ENCODE assay signal across 17 cellular contexts in the genomic region with DNA sequence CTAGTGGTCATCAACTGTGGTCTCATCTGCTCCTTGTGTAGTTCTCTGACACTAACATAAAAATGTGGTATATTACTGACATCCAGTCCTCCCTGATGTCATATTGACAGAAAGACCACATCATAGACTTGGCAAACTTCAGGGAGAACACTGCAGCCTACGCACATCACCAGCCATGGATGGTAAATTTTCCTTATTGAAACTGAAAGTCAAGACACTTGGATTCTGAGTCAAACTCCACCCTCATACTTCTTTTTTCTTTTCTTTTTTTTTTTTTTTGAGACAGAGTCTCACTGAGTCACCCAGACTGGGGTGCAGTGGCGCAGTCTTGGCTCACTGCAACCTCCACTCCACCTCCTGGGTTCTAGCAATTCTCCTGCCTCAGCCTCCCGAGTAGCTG. TPM values are rescaled to one million over a fixed set of nuclear protein-coding genes. Genes with fewer than 3 reads are reported as not detected.
DNase-seq lines count a peak whose midpoint lies in the region; ATAC-seq and TF ChIP-seq lines count a peak whose summit lies in the region.
"Had no signal": no experiment of that assay in that cellular context is flagged by ENCODE, and none has a peak within 500 bp of the region (broad histone marks: within the 10 kb centered on the region; RNA-seq: fewer than 3 reads in every experiment).

No MANE protein-coding gene starts in this region.

- no peak overlapping the region for H2BK120ac ChIP-seq in trophoblast cell (ENCODE audit: insufficient read depth, low read length, poor library complexity)

- POLR2A ChIA-PET in WTC11 (lab: Charles Lee) = no interaction called here

- H3K4me3 ChIP-seq in fibroblast of mammary gland (ENCODE audit: control insufficient read depth, low read depth, low read length) (no peak overlapping the region), trophoblast cell (ENCODE audit: low read depth, low read length) (no peak overlapping the region)
- H3K4me3 ChIP-seq: breast epithelium, upper lobe of right lung had no signal

- DNase-seq in activated naive CD4-positive, alpha-beta T cell treated with Interleukin-2 at 50 U/mL for 16 hours = peak; percentile 19
- no peak for DNase-seq in activated naive CD4-positive, alpha-beta T cell (lab: John Stamatoyannopoulos, UW)
- DNase-seq in T-helper 17 cell (no peak), fibroblast of mammary gland (ENCODE audit: low read depth) (peak; percentile 67), NCI-H146 treated with DMSO at 0.1 percent for 48 hours (lab: John Stamatoyannopoulos, UW; ENCODE audit: unreplicated experiment) (no peak), trophoblast cell (no peak), WTC11 (ENCODE audit: low spot score) (no peak)
- DNase-seq: DMS 273 treated with DMSO at 0.1 percent for 48 hours, naive B cell, NCI-H2029, NCI-H524 treated with DMSO at 0.1 percent for 48 hours, upper lobe of right lung had no signal

- H3K79me2 ChIP-seq in trophoblast cell (ENCODE audit: control insufficient read depth, insufficient read depth, low read length, poor library complexity) = no peaks in the 10 kb centered on the region

- H3K18ac ChIP-seq in trophoblast cell (ENCODE audit: low read length) = no peak overlapping the region

- no peak overlapping the region for H3K23ac ChIP-seq in trophoblast cell (ENCODE audit: low read length)

- H3K9ac ChIP-seq in trophoblast cell (ENCODE audit: low read length) = no peak overlapping the region

- H3K27me3 Mint-ChIP-seq in T-helper 17 cell (no peaks in the 10 kb centered on the region), WTC11 (ENCODE audit: low read depth) (no peaks in the 10 kb centered on the region)
- H3K27me3 Mint-ChIP-seq in stimulated activated naive CD8-positive, alpha-beta T cell treated with anti-CD3 and anti-CD28 coated beads, Interleukin-15, Interleukin-2, amounts not matched to agents 100 ng/mL and 50 ng/mL, for 24 hours = no peaks in the 10 kb centered on the region
- H3K27me3 Mint-ChIP-seq: naive B cell, progenitor cell of endocrine pancreas had no signal

- H3K27ac Mint-ChIP-seq in T-helper 17 cell (peak overlapping the region; percentile 24), WTC11 (no peak overlapping the region)
- peak overlapping the region; percentile 8 for H3K27ac Mint-ChIP-seq in stimulated activated naive CD8-positive, alpha-beta T cell treated with anti-CD3 and anti-CD28 coated beads, Interleukin-15, Interleukin-2, amounts not matched to agents 100 ng/mL and 50 ng/mL, for 24 hours
- H3K27ac Mint-ChIP-seq: progenitor cell of endocrine pancreas had no signal

- H3K4me1 Mint-ChIP-seq in T-helper 17 cell (peaks cover 8% of the 10 kb centered on the region), WTC11 (no peaks in the 10 kb centered on the region)
- peaks cover 10% of the 10 kb centered on the region for H3K4me1 Mint-ChIP-seq in stimulated activated naive CD8-positive, alpha-beta T cell treated with anti-CD3 and anti-CD28 coated beads, Interleukin-15, Interleukin-2, amounts not matched to agents 100 ng/mL and 50 ng/mL, for 24 hours (ENCODE audit: low read depth)

- H2AK5ac ChIP-seq in trophoblast cell (ENCODE audit: low read length) = no peak overlapping the region

- no peak overlapping the region for H4K12ac ChIP-seq in trophoblast cell (ENCODE audit: low read depth, low read length)

- H3K79me1 ChIP-seq in trophoblast cell (ENCODE audit: low read length) = no peaks in the 10 kb centered on the region

- H3K4me3 Mint-ChIP-seq in T-helper 17 cell (no peak overlapping the region), WTC11 (no peak overlapping the region)
- no peak overlapping the region for H3K4me3 Mint-ChIP-seq in stimulated activated naive CD8-positive, alpha-beta T cell treated with anti-CD3 and anti-CD28 coated beads, Interleukin-15, Interleukin-2, amounts not matched to agents 100 ng/mL and 50 ng/mL, for 24 hours
- H3K4me3 Mint-ChIP-seq: naive B cell had no signal

- H2BK5ac ChIP-seq in trophoblast cell (ENCODE audit: low read depth, low read length, poor library complexity) = no peak overlapping the region

- H3K36me3 ChIP-seq in trophoblast cell (ENCODE audit: control insufficient read depth in 1 of 2, insufficient read depth in 2 of 2, low read length in 2 of 2) = peaks cover 0 to 2% of the 10 kb centered on the region in 2 experiments
- H3K36me3 ChIP-seq: breast epithelium had no signal

- H3K9me3 ChIP-seq in T-helper 17 cell (ENCODE audit: control insufficient read depth, low read length, poor library complexity, severe bottlenecking) (no peaks in the 10 kb centered on the region), trophoblast cell (ENCODE audit: insufficient read depth, low read depth, low read length) (no peaks in the 10 kb centered on the region)
- H3K9me3 ChIP-seq: breast epithelium, upper lobe of right lung had no signal

- no peak overlapping the region for H3K14ac ChIP-seq in trophoblast cell (ENCODE audit: low read length)

- H3K36me3 Mint-ChIP-seq in T-helper 17 cell (ENCODE audit: low read depth) (peaks cover 4% of the 10 kb centered on the region), WTC11 (peaks cover 6% of the 10 kb centered on the region)
- H3K36me3 Mint-ChIP-seq in stimulated activated naive CD8-positive, alpha-beta T cell treated with anti-CD3 and anti-CD28 coated beads, Interleukin-15, Interleukin-2, amounts not matched to agents 100 ng/mL and 50 ng/mL, for 24 hours (ENCODE audit: low read depth) = peaks cover 8% of the 10 kb centered on the region

- H3K9me3 Mint-ChIP-seq in stimulated activated naive CD8-positive, alpha-beta T cell treated with anti-CD3 and anti-CD28 coated beads, Interleukin-15, Interleukin-2, amounts not matched to agents 100 ng/mL and 50 ng/mL, for 24 hours = no peaks in the 10 kb centered on the region
- H3K9me3 Mint-ChIP-seq in WTC11 = no peaks in the 10 kb centered on the region
- H3K9me3 Mint-ChIP-seq: naive B cell had no signal

- no peak for ATAC-seq in T-helper 17 cell
- no peak for ATAC-seq in WTC11
- ATAC-seq: Panc1, upper lobe of right lung had no signal

- no peaks in the 10 kb centered on the region for H3K27me3 ChIP-seq in trophoblast cell (ENCODE audit: insufficient read depth, low read length)
- H3K27me3 ChIP-seq: breast epithelium, upper lobe of right lung had no signal

- H2AFZ ChIP-seq in trophoblast cell (ENCODE audit: insufficient read depth, low read length, poor library complexity) = no peak overlapping the region

- H3K4ac ChIP-seq in trophoblast cell (ENCODE audit: low read depth, low read length) = no peak overlapping the region

- no CpG with 5 or more reads among the region's 3 CpGs for WGBS in trophoblast cell (ENCODE audit: extremely low coverage, insufficient coverage, insufficient read length)

- no peaks in the 10 kb centered on the region for H3K4me1 ChIP-seq in trophoblast cell (ENCODE audit: control insufficient read depth in 1 of 2, insufficient read depth in 2 of 2, low read length in 2 of 2)
- H3K4me1 ChIP-seq: breast epithelium, upper lobe of right lung had no signal

- CTCF ChIA-PET in WTC11 (lab: Charles Lee) = interaction anchor here (1.7 kb wide), 1 partner anchor 88 kb away, joined by 3 read pairs; no protein-coding TSS in a partner anchor

- H2BK12ac ChIP-seq in trophoblast cell (ENCODE audit: low read length) = no peak overlapping the region

- no peak overlapping the region for H4K8ac ChIP-seq in trophoblast cell (ENCODE audit: low read depth, low read length)

- no peak overlapping the region for H3K4me2 ChIP-seq in trophoblast cell (ENCODE audit: low read length)

- no peak overlapping the region for H3K27ac ChIP-seq in trophoblast cell (ENCODE audit: low read depth, low read length)
- H3K27ac ChIP-seq: breast epithelium, upper lobe of right lung, VCaP had no signal

- TF ChIP-seq CTCF in fibroblast of mammary gland (conservative IDR thresholded peaks at IDR 0.05; ENCODE audit: control insufficient read depth, insufficient read depth, low read depth, low read length) = no peak
- TF ChIP-seq CTCF in WTC11 (IDR thresholded peaks at IDR 0.05) = no peak

- H4K91ac ChIP-seq in trophoblast cell (ENCODE audit: low read depth, low read length) = no peak overlapping the region

TF ChIP-seq in WTC11, 78 proteins besides CTCF, POLR2A, EP300 and RAD21 (continues in another document):
- TF ChIP-seq TP53 (CRISPR knock-in tag; IDR thresholded peaks at IDR 0.05) (no peak), RELA (CRISPR knock-in tag; IDR thresholded peaks at IDR 0.05; ENCODE audit: borderline replicate concordance) (no peak), JAZF1 (CRISPR knock-in tag; IDR thresholded peaks at IDR 0.05) (no peak), MXD4 (CRISPR knock-in tag; IDR thresholded peaks at IDR 0.05; ENCODE audit: borderline replicate concordance) (no peak), ZNF138 (CRISPR knock-in tag; conservative IDR thresholded peaks at IDR 0.05) (no peak), GRHL2 (CRISPR knock-in tag; IDR thresholded peaks at IDR 0.05; ENCODE audit: insufficient replicate concordance, severe bottlenecking) (no peak), NFYB (CRISPR knock-in tag; conservative IDR thresholded peaks at IDR 0.05; ENCODE audit: low read depth) (no peak)
- TF ChIP-seq, protein P1, sequence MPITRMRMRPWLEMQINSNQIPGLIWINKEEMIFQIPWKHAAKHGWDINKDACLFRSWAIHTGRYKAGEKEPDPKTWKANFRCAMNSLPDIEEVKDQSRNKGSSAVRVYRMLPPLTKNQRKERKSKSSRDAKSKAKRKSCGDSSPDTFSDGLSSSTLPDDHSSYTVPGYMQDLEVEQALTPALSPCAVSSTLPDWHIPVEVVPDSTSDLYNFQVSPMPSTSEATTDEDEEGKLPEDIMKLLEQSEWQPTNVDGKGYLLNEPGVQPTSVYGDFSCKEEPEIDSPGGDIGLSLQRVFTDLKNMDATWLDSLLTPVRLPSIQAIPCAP (CRISPR knock-in tag; IDR thresholded peaks at IDR 0.05) = no peak

RNA-seq across cellular contexts. Expression of gene NDRG3, which starts 25.4 kb away (rescaled TPM):
- total RNA-seq in T-helper 17 cell (10 to 100 TPM; 25.5 to 26.0 TPM), WTC11 (2021) (26.0 to 27.0 TPM (median 26.3 TPM) in 3 replicates)
- polyA plus RNA-seq in trophoblast cell (2013) = 13.4 and 13.7 TPM in 2 replicates

RNA-seq across cellular contexts. Expression of gene DSN1, which starts 53.1 kb away (rescaled TPM):
- total RNA-seq in T-helper 17 cell (1 to 10 TPM; 9.0 to 9.7 TPM), WTC11 (2021) (26.0 to 27.0 TPM (median 26.9 TPM) in 3 replicates)
- polyA plus RNA-seq in trophoblast cell (2013) = 17.6 and 18.6 TPM in 2 replicates

Comparison
In these comparisons a context has a peak if more than half of its experiments do, and no peak if none do; other contexts are left out.
1. DNase-seq: peak in activated naive CD4-positive, alpha-beta T cell treated with Interleukin-2 at 50 U/mL for 16 hours (single experiment) and fibroblast of mammary gland (single experiment); none in activated naive CD4-positive, alpha-beta T cell (0 of 4), T-helper 17 cell (0 of 3), NCI-H146 treated with DMSO at 0.1 percent for 48 hours (single experiment), trophoblast cell (0 of 2) and WTC11 (single experiment).